In genomic region chr20:8399963-8400362, GRCh38 we compare ENCODE assay signal across 9 cellular contexts.
DNase-seq lines count a peak whose midpoint lies in the region; ATAC-seq, FAIRE-seq and TF ChIP-seq lines count a peak whose summit lies in the region.
"Had no signal": no experiment of that assay in that cellular context is flagged by ENCODE, and none has a peak within 500 bp of the region (broad histone marks: within the 10 kb centered on the region; RNA-seq: fewer than 3 reads in every experiment).

No MANE protein-coding gene starts in this region.

- H3K9me3 Mint-ChIP-seq in endodermal cell: peaks cover 4% of the 10 kb centered on the region

- no peak overlapping the region for H3K4me3 Mint-ChIP-seq in endodermal cell

- DNase-seq in right lobe of liver: no peak
- DNase-seq in HepG2 (ENCODE audit: low spot score): no peak
- peak; percentile 76 for DNase-seq in OCI-M1 (lab: John Stamatoyannopoulos, UW)
- no peak for DNase-seq in middle frontal gyrus (ENCODE audit: extremely low spot score, low spot score)
- DNase-seq in NCI-H524 (lab: John Stamatoyannopoulos, UW): no peak
- no peak for DNase-seq in endodermal cell
- no peak for DNase-seq in SK-N-SH
- DNase-seq: activated effector memory CD4-positive, alpha-beta T cell treated with Interleukin-2 at 50 U/mL for 16 hours had no signal

- H3K36me3 ChIP-seq in right lobe of liver (no peaks in the 10 kb centered on the region), HepG2 (replicated peaks in 1 of 2; ENCODE audit: control insufficient read depth in 1 of 2, insufficient read depth in 2 of 2, low read length in 2 of 2) (no peaks in the 10 kb centered on the region; a peak in 1 of 5 replicates), endodermal cell (ENCODE audit: control insufficient read depth, insufficient read depth, low read length) (no peaks in the 10 kb centered on the region), SK-N-SH (replicated peaks in 1 of 2; ENCODE audit: control insufficient read depth in 1 of 2, insufficient read depth in 2 of 2, low read length in 1 of 2) (no peaks in the 10 kb centered on the region)

- no peak overlapping the region for H3K4me2 ChIP-seq in HepG2 (ENCODE audit: low read depth, low read length)
- no peak overlapping the region for H3K4me2 ChIP-seq in SK-N-SH

- ATAC-seq in right lobe of liver (peak in 3 of 4 donors; percentile 42 to 61 (median 56)), HepG2 (no peak), HG03039 (IDR thresholded peaks at IDR 0.05; ENCODE audit: unreplicated experiment) (peak; percentile 97)

- H3K27me3 Mint-ChIP-seq in endodermal cell (ENCODE audit: insufficient read depth): no peaks in the 10 kb centered on the region

- in situ Hi-C loops in HepG2 (cut with HindIII; ENCODE audit: extremely low pct_ligation_motif_present, low pct_unique_long_range_greater_than_20kb): no loop called here

- TF ChIP-seq RAD21 in HepG2 (CRISPR knock-in tag; IDR thresholded peaks at IDR 0.05): no peak
- no peak for TF ChIP-seq RAD21 in SK-N-SH (IDR thresholded peaks at IDR 0.05; ENCODE audit: low read length)

- no peaks in the 10 kb centered on the region for H3K27me3 ChIP-seq in right lobe of liver
- H3K27me3 ChIP-seq in HepG2 (ENCODE audit: control insufficient read depth in 1 of 2, insufficient read depth in 2 of 2, low read length in 2 of 2): no peaks in the 10 kb centered on the region
- no peaks in the 10 kb centered on the region for H3K27me3 ChIP-seq in endodermal cell (ENCODE audit: control insufficient read depth, insufficient read depth, low read length, poor library complexity, severe bottlenecking)
- H3K27me3 ChIP-seq in SK-N-SH (ENCODE audit: insufficient read depth): no peaks in the 10 kb centered on the region

- H3K79me2 ChIP-seq in HepG2 (ENCODE audit: insufficient read depth, low read length) (no peaks in the 10 kb centered on the region), SK-N-SH (ENCODE audit: insufficient read depth) (0 out of 2 replicates have a peak, but pooled peaks cover 8% of the 10 kb centered on the region)

- intact Hi-C loops in right lobe of liver (cut with DNase I): no loop called here
- intact Hi-C loops in HepG2 (cut with micrococcal nuclease; ENCODE audit: unreplicated experiment): no loop called here

- POLR2A ChIA-PET in HepG2 (lab: Yijun Ruan, JAX): no interaction called here
- POLR2A ChIA-PET in SK-N-SH (lab: Yijun Ruan, JAX): no interaction called here

- 0 out of 2 replicates have a peak, but pooled peaks cover 3% of the 10 kb centered on the region for H4K20me1 ChIP-seq in HepG2 (ENCODE audit: insufficient read depth, low read length)
- no peaks in the 10 kb centered on the region for H4K20me1 ChIP-seq in SK-N-SH (ENCODE audit: insufficient read depth)

- H3K9me3 ChIP-seq in right lobe of liver (no peaks in the 10 kb centered on the region), HepG2 (ENCODE audit: low read length) (no peaks in the 10 kb centered on the region), endodermal cell (ENCODE audit: control insufficient read depth, low read length) (no peaks in the 10 kb centered on the region), SK-N-SH (no peaks in the 10 kb centered on the region)

- H3K27ac ChIP-seq in right lobe of liver (no peak overlapping the region), HepG2 (ENCODE audit: extremely low read length, insufficient read depth, low read length) (no peak overlapping the region), endodermal cell (ENCODE audit: low read depth, low read length) (no peak overlapping the region), SK-N-SH (ENCODE audit: low read depth in 2 of 2, low read length in 1 of 2) (no peak overlapping the region; a peak in 1 of 4 replicates)

- H3F3A ChIP-seq in SK-N-SH (replicated peaks; ENCODE audit: insufficient read depth): no peaks in the 10 kb centered on the region

- no TSS peak for BruUV-seq in HepG2 (replicated peaks; lab: Mats Ljungman, UMichigan)

- H3K9me2 ChIP-seq in SK-N-SH: no peaks in the 10 kb centered on the region

- TF ChIP-seq POLR2A in right lobe of liver (IDR thresholded peaks at IDR 0.05) (no peak), HepG2 (IDR thresholded peaks at IDR 0.05; ENCODE audit: insufficient read depth in 1 of 2, low read depth in 2 of 2, low read length in 2 of 2) (no peak)

- TF ChIP-seq EP300 in HepG2 (IDR thresholded peaks at IDR 0.05; ENCODE audit: low read depth in 2 of 2, low read length in 2 of 2) (no peak), HepG2 (CRISPR knock-in tag; IDR thresholded peaks at IDR 0.05; ENCODE audit: borderline replicate concordance) (no peak), SK-N-SH (IDR thresholded peaks at IDR 0.05; ENCODE audit: borderline replicate concordance in 1 of 2, low read depth in 1 of 2, low read length in 1 of 2) (no peak)

- H3K4me3 ChIP-seq in right lobe of liver: no peak overlapping the region
- no peak overlapping the region for H3K4me3 ChIP-seq in HepG2 (replicated peaks in 1 of 3; ENCODE audit: insufficient read depth in 1 of 3, low read depth in 2 of 3, low read length in 3 of 3)
- no peak overlapping the region for H3K4me3 ChIP-seq in endodermal cell (ENCODE audit: low read length)
- H3K4me3 ChIP-seq in SK-N-SH (ENCODE audit: low read depth in 2 of 2, low read length in 1 of 2): no peak overlapping the region

- no peak overlapping the region for H3K27ac Mint-ChIP-seq in endodermal cell

- FAIRE-seq in HepG2 (lab: Jason Lieb, UNC): no peak

- H3K9ac ChIP-seq in HepG2 (ENCODE audit: insufficient read depth, low read depth, low read length) (no peak overlapping the region), endodermal cell (ENCODE audit: extremely low read depth, low read length, poor library complexity, severe bottlenecking) (no peak overlapping the region), SK-N-SH (no peak overlapping the region)

- TF ChIP-seq CTCF in right lobe of liver (IDR thresholded peaks at IDR 0.05) (no peak), HepG2 (CRISPR knock-in tag; IDR thresholded peaks at IDR 0.05) (no peak), endodermal cell (conservative IDR thresholded peaks at IDR 0.05) (no peak), SK-N-SH (IDR thresholded peaks at IDR 0.05) (no peak)

- peaks cover 0 to 2% (median 0%) of the 10 kb centered on the region in 4 donors for H3K4me1 ChIP-seq in right lobe of liver
- no peaks in the 10 kb centered on the region for H3K4me1 ChIP-seq in HepG2 (ENCODE audit: insufficient read depth, low read length)
- H3K4me1 ChIP-seq in endodermal cell (ENCODE audit: control insufficient read depth, insufficient read depth, low read length): no peaks in the 10 kb centered on the region
- peaks cover 0 to 15% of the 10 kb centered on the region in 2 experiments; a peak in 3 of 4 replicates for H3K4me1 ChIP-seq in SK-N-SH (ENCODE audit: control insufficient read depth in 1 of 2, insufficient read depth in 2 of 2, low read depth in 1 of 2, low read length in 1 of 2)

- peaks cover 8% of the 10 kb centered on the region for H3K4me1 Mint-ChIP-seq in endodermal cell

- H2AFZ ChIP-seq in HepG2 (ENCODE audit: low read length) (no peak overlapping the region), SK-N-SH (ENCODE audit: low read depth) (no peak overlapping the region)

- no peaks in the 10 kb centered on the region for H3K36me3 Mint-ChIP-seq in endodermal cell (ENCODE audit: low read depth)

- CTCF ChIA-PET in HepG2 (lab: Yijun Ruan, JAX; ENCODE audit: low intra/inter-chr PET ratio, low total read pairs): no interaction called here
- CTCF ChIA-PET in SK-N-SH (lab: Yijun Ruan, JAX): interaction anchor here (1.6 to 2.0 kb wide), 2 partner anchors 40 to 356 kb away, joined by 3 to 4 read pairs; no protein-coding TSS in a partner anchor

TF ChIP-seq in HepG2, 621 proteins besides CTCF, POLR2A, EP300 and RAD21:
- TF ChIP-seq HIC2 (CRISPR knock-in tag; IDR thresholded peaks at IDR 0.05; ENCODE audit: low read depth): no peak

TF ChIP-seq in SK-N-SH, 30 proteins besides CTCF, POLR2A, EP300 and RAD21 (continues in another document):
- no peak for TF ChIP-seq GABPA (IDR thresholded peaks at IDR 0.05; ENCODE audit: low read depth)
- no peak for TF ChIP-seq FOSL2 (IDR thresholded peaks at IDR 0.05; ENCODE audit: borderline replicate concordance, low read depth)
- TF ChIP-seq YY1 (IDR thresholded peaks at IDR 0.05; ENCODE audit: low read depth): no peak
- TF ChIP-seq TCF12 (IDR thresholded peaks at IDR 0.05): no peak
- TF ChIP-seq MAX (IDR thresholded peaks at IDR 0.05; ENCODE audit: low read depth): no peak
- TF ChIP-seq REST (IDR thresholded peaks at IDR 0.05; ENCODE audit: low read depth, low read length): no peak
